In the genomic region with DNA sequence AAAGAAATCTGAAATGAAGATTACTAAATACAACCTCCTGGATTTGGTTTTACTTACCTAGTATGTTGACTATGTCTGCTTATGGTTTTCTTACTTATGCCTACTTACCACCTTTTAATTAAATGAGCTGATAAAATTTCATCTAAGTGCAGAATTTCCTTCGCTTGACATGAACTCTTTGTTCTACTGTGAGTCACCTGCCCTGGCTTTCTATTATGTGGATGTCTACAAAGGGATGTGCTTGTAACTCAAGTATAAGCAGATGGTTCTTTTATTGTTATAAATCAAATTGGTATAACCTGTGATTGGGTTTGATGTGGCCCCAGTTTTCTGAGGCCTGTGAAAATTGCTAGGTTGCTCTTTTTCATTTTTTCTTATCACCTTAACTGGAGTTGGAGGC, we compare ENCODE assay signal across 26 cellular contexts.
"Had no signal": no experiment of that assay in that cellular context is flagged by ENCODE, and none has a peak within 500 bp of the region (broad histone marks: within the 10 kb centered on the region; RNA-seq: fewer than 3 reads in every experiment).

No MANE protein-coding gene starts in this region.

- H3K4me1 Mint-ChIP-seq: activated CD4-positive, alpha-beta T cell treated with anti-CD3 and anti-CD28 coated beads, Interleukin-2, amount 10 ng/mL, durations not matched to agents 7 days and 5 days; activated naive CD8-positive, alpha-beta T cell treated with anti-CD3 and anti-CD28 coated beads, Interleukin-2, amount 10 ng/mL, durations not matched to agents 7 days and 5 days; memory B cell; nephron had no signal

- H3K4me3 ChIP-seq: body of pancreas, heart right ventricle, ovary, prostate gland, upper lobe of left lung had no signal

- H3K27me3 ChIP-seq: body of pancreas, heart right ventricle, neutrophil, ovary, upper lobe of left lung had no signal

- H3K9me3 ChIP-seq: body of pancreas, heart right ventricle, neutrophil, ovary, prostate gland, upper lobe of left lung had no signal

- H3K4me1 ChIP-seq: body of pancreas, heart right ventricle, prostate gland, upper lobe of left lung had no signal

- H3K27me3 Mint-ChIP-seq: activated CD4-positive, alpha-beta T cell treated with anti-CD3 and anti-CD28 coated beads, Interleukin-2, amount 10 ng/mL, durations not matched to agents 7 days and 5 days; activated naive CD8-positive, alpha-beta T cell treated with anti-CD3 and anti-CD28 coated beads, Interleukin-2, amount 10 ng/mL, durations not matched to agents 7 days and 5 days; activated T-cell treated with anti-CD3 and anti-CD28 coated beads, Interleukin-2, amount 50 U/mL, for 24 hours; dendritic cell treated with granulocyte-macrophage colony-stimulating factor and Interleukin-4, amounts not matched to agents 40 ng/mL and 50 ng/mL, for 4 days; memory B cell had no signal

- DNase-seq: activated CD4-positive, alpha-beta T cell treated with anti-CD3 and anti-CD28 coated beads, Interleukin-2, amount 10 ng/mL, durations not matched to agents 7 days and 5 days; activated CD4-positive, CD25-positive, alpha-beta regulatory T cell treated with anti-CD3 and anti-CD28 coated beads, Interleukin-2, amount 50 U/mL, for 72 hours; activated CD8-positive, alpha-beta memory T cell treated with anti-CD3 and anti-CD28 coated beads, Interleukin-2, amount 50 U/mL, for 4 hours; activated naive CD4-positive, alpha-beta T cell treated with anti-CD3 and anti-CD28 coated beads for 36 hours; activated naive CD8-positive, alpha-beta T cell treated with anti-CD3 and anti-CD28 coated beads, Interleukin-2, amount 10 ng/mL, durations not matched to agents 7 days and 5 days; activated T-cell treated with anti-CD3 and anti-CD28 coated beads, Interleukin-2, amount 50 U/mL, for 24 hours; body of pancreas; caudate nucleus; effector CD4-positive, alpha-beta T cell; erythroblast; foreskin fibroblast; heart right ventricle; islet precursor cell; left cardiac atrium; ovary; stimulated activated CD4-positive, alpha-beta T cell treated with anti-CD3 and anti-CD28 coated beads, Interleukin-4, amount 100 ng/mL, for 1 hour; stimulated activated naive CD4-positive, alpha-beta T cell treated with Interleukin-2 at 50 U/mL for 16 hours; upper lobe of left lung; WERI-Rb-1 had no signal

- H3K36me3 Mint-ChIP-seq: activated naive CD8-positive, alpha-beta T cell treated with anti-CD3 and anti-CD28 coated beads, Interleukin-2, amount 10 ng/mL, durations not matched to agents 7 days and 5 days; memory B cell had no signal

- ATAC-seq: body of pancreas, heart right ventricle, left cardiac atrium had no signal

- H3K36me3 ChIP-seq: heart right ventricle, neutrophil, ovary, prostate gland, upper lobe of left lung, WERI-Rb-1 had no signal

- H3K9me3 Mint-ChIP-seq: memory B cell had no signal

- H3K27ac Mint-ChIP-seq: activated CD4-positive, alpha-beta T cell treated with anti-CD3 and anti-CD28 coated beads, Interleukin-2, amount 10 ng/mL, durations not matched to agents 7 days and 5 days; activated naive CD4-positive, alpha-beta T cell treated with anti-CD3 and anti-CD28 coated beads for 36 hours; activated naive CD8-positive, alpha-beta T cell treated with anti-CD3 and anti-CD28 coated beads, Interleukin-2, amount 10 ng/mL, durations not matched to agents 7 days and 5 days; activated T-cell treated with anti-CD3 and anti-CD28 coated beads, Interleukin-2, amount 50 U/mL, for 24 hours; activated T-helper 2 cell treated with anti-CD3 and anti-CD28 coated beads, Interferon-gamma antibody, Interleukin-2, Interleukin-4, amounts not matched to agents 10 μg/mL and 5 μg/mL and 100 μg/mL, durations not matched to agents 14 hours and 24 hours and 36 hours; dendritic cell treated with granulocyte-macrophage colony-stimulating factor and Interleukin-4, amounts not matched to agents 40 ng/mL and 50 ng/mL, for 4 days; memory B cell; nephron; T-helper 2 cell treated with Interferon-gamma antibody and Interleukin-4, amounts not matched to agents 5 μg/mL and 100 μg/mL, for 36 hours had no signal

- H3K4me3 Mint-ChIP-seq: activated CD4-positive, alpha-beta T cell treated with anti-CD3 and anti-CD28 coated beads, Interleukin-2, amount 10 ng/mL, durations not matched to agents 7 days and 5 days; activated naive CD4-positive, alpha-beta T cell treated with anti-CD3 and anti-CD28 coated beads for 36 hours; activated naive CD8-positive, alpha-beta T cell treated with anti-CD3 and anti-CD28 coated beads, Interleukin-2, amount 10 ng/mL, durations not matched to agents 7 days and 5 days; activated T-cell treated with anti-CD3 and anti-CD28 coated beads, Interleukin-2, amount 50 U/mL, for 24 hours; dendritic cell treated with granulocyte-macrophage colony-stimulating factor and Interleukin-4, amounts not matched to agents 40 ng/mL and 50 ng/mL, for 4 days; memory B cell; nephron; T-helper 2 cell treated with Interferon-gamma antibody and Interleukin-4, amounts not matched to agents 5 μg/mL and 100 μg/mL, for 36 hours had no signal

- H3K27ac ChIP-seq: body of pancreas, heart right ventricle, neutrophil, ovary, prostate gland, upper lobe of left lung, WERI-Rb-1 had no signal
